Comparison of ENCODE assay signal across 18 cellular contexts in genomic region chr12:10936495-10936894, GRCh38. TPM values are rescaled to one million over a fixed set of nuclear protein-coding genes. Genes with fewer than 3 reads are reported as not detected.
DNase-seq lines count a peak whose midpoint lies in the region; ATAC-seq, FAIRE-seq and TF ChIP-seq lines count a peak whose summit lies in the region.
"Had no signal": no experiment of that assay in that cellular context is flagged by ENCODE, and none has a peak within 500 bp of the region (broad histone marks: within the 10 kb centered on the region; RNA-seq: fewer than 3 reads in every experiment).

No MANE protein-coding gene starts in this region.

- H2BK5ac ChIP-seq in trophoblast cell (ENCODE audit: low read depth, low read length, poor library complexity) = no peak overlapping the region

- peaks cover 0 to 1% of the 10 kb centered on the region in 2 donors for H3K36me3 Mint-ChIP-seq in stimulated activated naive B cell treated with anti-CD40 and anti-IgM and Interleukin-4, amounts not matched to agents 10 μg/mL and 1 μg/mL and 100 μg/mL, for 72 hours

- 83 to 100% methylated on average over 1 of the region's 1 CpG for WGBS in gastroesophageal sphincter (ENCODE audit: low coverage in 1 of 2), 2 donors
- WGBS in trophoblast cell (ENCODE audit: extremely low coverage, insufficient coverage, insufficient read length) = no CpG with 5 or more reads among the region's 1 CpG

- no peak overlapping the region for H4K12ac ChIP-seq in trophoblast cell (ENCODE audit: low read depth, low read length)

- H3K9me3 ChIP-seq in gastroesophageal sphincter (no peaks in the 10 kb centered on the region), trophoblast cell (ENCODE audit: insufficient read depth, low read depth, low read length) (no peaks in the 10 kb centered on the region)
- H3K9me3 ChIP-seq: A549, BE2C, HAP-1 had no signal

- no peak for TF ChIP-seq EP300 in gastroesophageal sphincter (IDR thresholded peaks at IDR 0.05)

- H3K27me3 Mint-ChIP-seq in stimulated activated naive B cell treated with anti-CD40 and anti-IgM and Interleukin-4, amounts not matched to agents 10 μg/mL and 1 μg/mL and 100 μg/mL, for 72 hours = no peaks in the 10 kb centered on the region
- H3K27me3 Mint-ChIP-seq: CD4-positive, alpha-beta memory T cell had no signal

- H3K27ac ChIP-seq in gastroesophageal sphincter = no peak overlapping the region
- H3K27ac ChIP-seq in trophoblast cell (ENCODE audit: low read depth, low read length) = no peak overlapping the region
- H3K27ac ChIP-seq: A549, C4-2B had no signal

- no peak overlapping the region for H2AK5ac ChIP-seq in trophoblast cell (ENCODE audit: low read length)

- H3K4me3 ChIP-seq in NB4 (ENCODE audit: low read depth, low read length) (no peak overlapping the region), gastroesophageal sphincter (no peak overlapping the region), trophoblast cell (ENCODE audit: low read depth, low read length) (no peak overlapping the region)
- H3K4me3 ChIP-seq: A549, HAP-1 had no signal

- no peak overlapping the region for H4K91ac ChIP-seq in trophoblast cell (ENCODE audit: low read depth, low read length)

- no peak overlapping the region for H3K14ac ChIP-seq in trophoblast cell (ENCODE audit: low read length)

- no peaks in the 10 kb centered on the region for H3K79me1 ChIP-seq in trophoblast cell (ENCODE audit: low read length)

- H3K4me1 ChIP-seq in gastroesophageal sphincter (no peaks in the 10 kb centered on the region), trophoblast cell (ENCODE audit: control insufficient read depth in 1 of 2, insufficient read depth in 2 of 2, low read length in 2 of 2) (peaks cover 0 to 2% of the 10 kb centered on the region in 2 experiments)
- H3K4me1 ChIP-seq: BE2C, HAP-1 had no signal

- H3K23ac ChIP-seq in trophoblast cell (ENCODE audit: low read length) = no peak overlapping the region

- peak; percentile 60 for FAIRE-seq in GM19239 (lab: Jason Lieb, UNC)
- FAIRE-seq: A549, G401.6, H1 had no signal

- TF ChIP-seq CTCF in NB4 (IDR thresholded peaks at IDR 0.05; ENCODE audit: low read depth, low read length) (no peak), gastroesophageal sphincter (IDR thresholded peaks at IDR 0.05) (no peak)

- H3K4me3 Mint-ChIP-seq in stimulated activated naive B cell treated with anti-CD40 and anti-IgM and Interleukin-4, amounts not matched to agents 10 μg/mL and 1 μg/mL and 100 μg/mL, for 72 hours = no peak overlapping the region
- H3K4me3 Mint-ChIP-seq: CD4-positive, alpha-beta memory T cell had no signal

- H3K79me2 ChIP-seq in trophoblast cell (ENCODE audit: control insufficient read depth, insufficient read depth, low read length, poor library complexity) = no peaks in the 10 kb centered on the region

- H3K27me3 ChIP-seq in gastroesophageal sphincter = no peaks in the 10 kb centered on the region
- no peaks in the 10 kb centered on the region for H3K27me3 ChIP-seq in trophoblast cell (ENCODE audit: insufficient read depth, low read length)
- H3K27me3 ChIP-seq: BE2C had no signal

- H2BK12ac ChIP-seq in trophoblast cell (ENCODE audit: low read length) = no peak overlapping the region

- no peak overlapping the region for H2AFZ ChIP-seq in trophoblast cell (ENCODE audit: insufficient read depth, low read length, poor library complexity)

- no peak overlapping the region for H3K27ac Mint-ChIP-seq in stimulated activated naive B cell treated with anti-CD40 and anti-IgM and Interleukin-4, amounts not matched to agents 10 μg/mL and 1 μg/mL and 100 μg/mL, for 72 hours
- H3K27ac Mint-ChIP-seq: CD4-positive, alpha-beta memory T cell had no signal

- TF ChIP-seq POLR2A in NB4 (IDR thresholded peaks at IDR 0.05; ENCODE audit: extremely low read depth, insufficient read length) (no peak), gastroesophageal sphincter (IDR thresholded peaks at IDR 0.05) (no peak)

- H3K36me3 ChIP-seq in gastroesophageal sphincter (no peaks in the 10 kb centered on the region), trophoblast cell (ENCODE audit: control insufficient read depth in 1 of 2, insufficient read depth in 2 of 2, low read length in 2 of 2) (no peaks in the 10 kb centered on the region)
- H3K36me3 ChIP-seq: BE2C, HAP-1 had no signal

- no peak overlapping the region for H3K4ac ChIP-seq in trophoblast cell (ENCODE audit: low read depth, low read length)

- no peak overlapping the region for H2BK120ac ChIP-seq in trophoblast cell (ENCODE audit: insufficient read depth, low read length, poor library complexity)

- no peak overlapping the region for H4K8ac ChIP-seq in trophoblast cell (ENCODE audit: low read depth, low read length)

- H3K4me1 Mint-ChIP-seq in stimulated activated naive B cell treated with anti-CD40 and anti-IgM and Interleukin-4, amounts not matched to agents 10 μg/mL and 1 μg/mL and 100 μg/mL, for 72 hours = peaks cover 0 to 6% of the 10 kb centered on the region in 2 donors

- no peak overlapping the region for H3K9ac ChIP-seq in trophoblast cell (ENCODE audit: low read length)

- no peak overlapping the region for H3K4me2 ChIP-seq in trophoblast cell (ENCODE audit: low read length)
- H3K4me2 ChIP-seq: A549 had no signal

- H3K18ac ChIP-seq in trophoblast cell (ENCODE audit: low read length) = no peak overlapping the region

- H3K9me3 Mint-ChIP-seq in stimulated activated naive B cell treated with anti-CD40 and anti-IgM and Interleukin-4, amounts not matched to agents 10 μg/mL and 1 μg/mL and 100 μg/mL, for 72 hours = no peaks in the 10 kb centered on the region
- H3K9me3 Mint-ChIP-seq: CD4-positive, alpha-beta memory T cell had no signal

- DNase-seq in GM19239 (ENCODE audit: insufficient read length, low spot score) = no peak
- DNase-seq in Kasumi-1 (lab: John Stamatoyannopoulos, UW) = peak; percentile 2 to 5
- DNase-seq in NB4 (ENCODE audit: low read depth) = peak; percentile 6
- DNase-seq in stimulated activated naive B cell treated with anti-CD40 and anti-IgM and Interleukin-4, amounts not matched to agents 10 μg/mL and 1 μg/mL and 100 μg/mL, for 72 hours = no peak
- DNase-seq in trophoblast cell = no peak
- DNase-seq: BE2C; CD4-positive, alpha-beta memory T cell; DMS79 treated with DMSO at 0.1 percent for 48 hours; EL; IMR-90 had no signal

- peak; percentile 45 to 66 for ATAC-seq in stimulated activated naive B cell treated with anti-CD40 and anti-IgM and Interleukin-4, amounts not matched to agents 10 μg/mL and 1 μg/mL and 100 μg/mL, for 72 hours (replicated peaks)
- ATAC-seq in gastroesophageal sphincter (no peak), GM19395 (IDR thresholded peaks at IDR 0.05; ENCODE audit: unreplicated experiment) (no peak)
- ATAC-seq: A549 had no signal

RNA-seq across cellular contexts. Expression of gene TAS2R14, which starts 2.6 kb away (rescaled TPM):
- 1 to 10 TPM; 1.2 to 7.6 (median 3.9) TPM for total RNA-seq in gastroesophageal sphincter
- 0.27 and 0.29 TPM in 2 replicates for polyA plus RNA-seq in trophoblast cell (2013)

RNA-seq across cellular contexts. Expression of gene PRH2, which starts 7.5 kb away (rescaled TPM):
- total RNA-seq in gastroesophageal sphincter = 1 to 10 TPM in 1 of 4 donors, not detected in 3; 6.0 TPM
- polyA plus RNA-seq in trophoblast cell (2013) = 0.10 TPM in 1 of 2 replicates, not detected in the other
- total RNA-seq: CD4-positive, alpha-beta memory T cell; H1; HT-29; IMR-90 had no signal
- polyA plus RNA-seq: CD4-positive, alpha-beta memory T cell; H1 had no signal

RNA-seq across cellular contexts. Expression of gene TAS2R13, which starts 27.1 kb away (rescaled TPM):
- total RNA-seq in gastroesophageal sphincter = 1 to 10 TPM in 2 of 4 donors, not detected in 2; 1.8 to 5.1 TPM
- not detected in 2 replicates for polyA plus RNA-seq in trophoblast cell (2013)
- polyA plus RNA-seq: CD4-positive, alpha-beta memory T cell had no signal

RNA-seq across cellular contexts. Expression of gene TAS2R50, which starts 50.2 kb away (rescaled TPM):
- 1 to 10 TPM in 3 of 4 donors, not detected in 1; 1.4 to 7.2 (median 3.0) TPM for total RNA-seq in gastroesophageal sphincter
- 0.06 TPM in 1 of 2 replicates, not detected in the other for polyA plus RNA-seq in trophoblast cell (2013)
- polyA plus RNA-seq: CD4-positive, alpha-beta memory T cell; IMR-90 had no signal

RNA-seq across cellular contexts. Expression of gene PRH1, which starts 52.4 kb away (rescaled TPM):
- 10 to 100 TPM in 3 of 4 donors, 1 to 10 TPM in 1; 3.6 to 32.3 (median 18.3) TPM for total RNA-seq in gastroesophageal sphincter
- 1.4 and 2.5 TPM in 2 replicates for polyA plus RNA-seq in trophoblast cell (2013)

Comparison
In these comparisons a context has a peak if more than half of its experiments do, and no peak if none do; other contexts are left out.
1. DNase-seq: peak in Kasumi-1 (2 of 2) and NB4 (single experiment); none in GM19239 (single experiment), stimulated activated naive B cell treated with anti-CD40 and anti-IgM and Interleukin-4, amounts not matched to agents 10 μg/mL and 1 μg/mL and 100 μg/mL, for 72 hours (single experiment) and trophoblast cell (0 of 2).
2. ATAC-seq: peak in stimulated activated naive B cell treated with anti-CD40 and anti-IgM and Interleukin-4, amounts not matched to agents 10 μg/mL and 1 μg/mL and 100 μg/mL, for 72 hours (2 of 2); none in gastroesophageal sphincter (single experiment) and GM19395 (single experiment).